ENCODE assay signal across 13 cellular contexts in the genomic region with DNA sequence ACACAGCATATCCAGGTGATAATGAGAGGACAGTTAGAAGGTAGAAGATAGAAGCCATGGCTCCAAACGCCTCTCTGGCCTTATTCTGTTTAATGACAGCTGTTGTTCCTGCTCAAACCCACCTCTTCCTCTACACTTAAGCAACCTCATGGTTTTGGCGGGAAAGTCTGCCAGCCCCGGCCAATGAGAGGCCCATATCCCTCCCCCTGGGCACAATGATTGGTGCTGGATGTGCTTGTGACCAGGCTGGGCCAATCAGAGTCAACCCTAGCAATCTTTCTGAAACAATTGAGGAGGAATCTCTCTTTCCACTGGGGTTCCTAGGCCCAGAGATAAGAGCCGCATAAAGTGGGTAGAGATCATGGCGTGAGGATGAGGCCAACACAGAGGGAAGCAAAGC. TPM values are rescaled to one million over a fixed set of nuclear protein-coding genes. Genes with fewer than 3 reads are reported as not detected.
A peak's percentile ranks its signal among the peaks of the same experiment; 100 is the strongest.
DNase-seq lines count a peak whose midpoint lies in the region; ATAC-seq, FAIRE-seq and TF ChIP-seq lines count a peak whose summit lies in the region.
"Had no signal": no experiment of that assay in that cellular context is flagged by ENCODE, and none has a peak within 500 bp of the region (broad histone marks: within the 10 kb centered on the region; RNA-seq: fewer than 3 reads in every experiment).

No MANE protein-coding gene starts in this region.

- H4K20me1 ChIP-seq in MM.1S (ENCODE audit: insufficient read depth, low read length): no peaks in the 10 kb centered on the region
- no peaks in the 10 kb centered on the region for H4K20me1 ChIP-seq in GM12878 (ENCODE audit: control insufficient read depth, insufficient read depth)
- H4K20me1 ChIP-seq in smooth muscle cell (ENCODE audit: low read depth): no peaks in the 10 kb centered on the region

- no peak for TF ChIP-seq EP300 in GM12878 (IDR thresholded peaks at IDR 0.05; ENCODE audit: borderline replicate concordance in 1 of 2, control insufficient read depth in 1 of 2, low read depth in 2 of 2, low read length in 2 of 2)

- no peaks in the 10 kb centered on the region for H3F3A ChIP-seq in MM.1S (ENCODE audit: insufficient read depth, low read length)
- no peaks in the 10 kb centered on the region for H3F3A ChIP-seq in smooth muscle cell (ENCODE audit: low read depth)

- FAIRE-seq in GM12878 (lab: Jason Lieb, UNC): no peak
- FAIRE-seq: GM18507 had no signal

- H2AFZ ChIP-seq in MM.1S (ENCODE audit: low read length) (no peak overlapping the region), GM12878 (ENCODE audit: control insufficient read depth, low read depth, low read length) (no peak overlapping the region), smooth muscle cell (ENCODE audit: low read depth) (no peak overlapping the region)

- TF ChIP-seq POLR2A in GM12878 (IDR thresholded peaks at IDR 0.05; ENCODE audit: low read depth, low read length) (no peak), vagina (IDR thresholded peaks at IDR 0.05) (no peak)

- no peaks in the 10 kb centered on the region for H3K9me2 ChIP-seq in MM.1S (replicated peaks; ENCODE audit: insufficient read depth, low read length)

- H3K4me1 ChIP-seq in MM.1S (ENCODE audit: low read length) (no peaks in the 10 kb centered on the region), GM12878 (ENCODE audit: control insufficient read depth, insufficient read depth, low read length) (no peaks in the 10 kb centered on the region), vagina (no peaks in the 10 kb centered on the region), smooth muscle cell (ENCODE audit: low read depth) (no peaks in the 10 kb centered on the region)

- intact Hi-C loops in GM12878 (cut with micrococcal nuclease; ENCODE audit: unreplicated experiment): loop anchor here (5.0 to 10.0 kb wide), 2 partner anchors 71 to 169 kb away; no protein-coding TSS in a partner anchor
- intact Hi-C loops in vagina (cut with DNase I): no loop called here

- POLR2A ChIA-PET in GM12878 (lab: Charles Lee): no interaction called here

- H3K4me2 ChIP-seq in MM.1S (ENCODE audit: low read depth, low read length): no peak overlapping the region
- no peak overlapping the region for H3K4me2 ChIP-seq in GM12878 (ENCODE audit: control insufficient read depth, insufficient read depth)
- no peak overlapping the region for H3K4me2 ChIP-seq in smooth muscle cell

- BruUV-seq in GM12878 (replicated peaks; lab: Mats Ljungman, UMichigan): no TSS peak

- in situ Hi-C loops in GM12878 (cut with MboI): no loop called here

- no peaks in the 10 kb centered on the region for H3K9me3 ChIP-seq in MM.1S (replicated peaks; ENCODE audit: insufficient read depth, low read length)
- no peaks in the 10 kb centered on the region; the same call in 2 of the 3 replicates for H3K9me3 ChIP-seq in GM12878 (replicated peaks; ENCODE audit: control insufficient read depth, insufficient read depth, low read length)
- H3K9me3 ChIP-seq in vagina: no peaks in the 10 kb centered on the region
- H3K9me3 ChIP-seq in smooth muscle cell (replicated peaks; ENCODE audit: low read depth): no peaks in the 10 kb centered on the region
- H3K9me3 ChIP-seq: stomach had no signal

- RAD21 ChIA-PET in GM12878 (lab: Charles Lee; ENCODE audit: unreplicated experiment): no interaction called here

- no peak overlapping the region for H3K4me3 ChIP-seq in MM.1S (ENCODE audit: low read length)
- no peak overlapping the region for H3K4me3 ChIP-seq in GM12878
- no peak overlapping the region for H3K4me3 ChIP-seq in vagina
- no peak overlapping the region for H3K4me3 ChIP-seq in smooth muscle cell

- no peaks in the 10 kb centered on the region for H3K36me3 ChIP-seq in MM.1S (replicated peaks; ENCODE audit: insufficient read depth, low read length)
- H3K36me3 ChIP-seq in GM12878 (ENCODE audit: control insufficient read depth in 2 of 2, insufficient read depth in 2 of 2, low read length in 1 of 2): no peaks in the 10 kb centered on the region
- no peaks in the 10 kb centered on the region for H3K36me3 ChIP-seq in vagina
- H3K36me3 ChIP-seq in smooth muscle cell (ENCODE audit: low read depth): no peaks in the 10 kb centered on the region
- H3K36me3 ChIP-seq: stomach had no signal

- peak; percentile 24; the same call in 1 of the 3 replicates for ATAC-seq in GM12878
- ATAC-seq in GM18868 (IDR thresholded peaks at IDR 0.05; ENCODE audit: unreplicated experiment): no peak
- ATAC-seq: T-helper 17 cell had no signal

- DNase-seq in stimulated activated CD4-positive, alpha-beta T cell treated with anti-CD3 and anti-CD28 coated beads, Interleukin-1b, Interleukin-23, amount 100 ng/mL, for 48 hours: peak; percentile 27
- no peak for DNase-seq in stimulated activated CD4-positive, alpha-beta T cell treated with anti-CD3 and anti-CD28 coated beads, Interleukin-12 subunit alpha, Interleukin-12 subunit beta, amount 100 ng/mL, for 4 hours
- DNase-seq in MM.1S (peak; percentile 20), GM12878 (ENCODE audit: low read depth, low spot score) (no peak), vagina (ENCODE audit: extremely low spot score in 2 of 2) (no peak), smooth muscle cell (lab: John Stamatoyannopoulos, UW; ENCODE audit: unreplicated experiment) (no peak), NCI-H510A (lab: John Stamatoyannopoulos, UW) (no peak)
- DNase-seq: left ventricle myocardium superior, NCI-H526 treated with DMSO at 0.1 percent for 48 hours, stomach, T-helper 17 cell had no signal

- SMC1A ChIA-PET in GM12878 (lab: Charles Lee; ENCODE audit: uncharacterized antibody, unreplicated experiment): interaction anchor here (1.1 to 1.5 kb wide), 2 partner anchors 29 to 173 kb away, joined by 3 to 6 read pairs; a partner anchor contains a TSS

- no peak for TF ChIP-seq CTCF in MM.1S (IDR thresholded peaks at IDR 0.05; ENCODE audit: low read length)
- no peak for TF ChIP-seq CTCF in GM12878 (IDR thresholded peaks at IDR 0.05 in 2 of 3, conservative IDR thresholded peaks at IDR 0.05 in 1 of 3; ENCODE audit: control insufficient read depth in 2 of 3, extremely low read depth in 1 of 3, insufficient read depth in 1 of 3, low read depth in 3 of 3, low read length in 3 of 3)
- TF ChIP-seq CTCF in vagina (IDR thresholded peaks at IDR 0.05): no peak
- TF ChIP-seq CTCF in smooth muscle cell (IDR thresholded peaks at IDR 0.05; ENCODE audit: borderline replicate concordance, insufficient read depth, poor library complexity, severe bottlenecking): no peak

- no peaks in the 10 kb centered on the region for H3K79me2 ChIP-seq in MM.1S (ENCODE audit: low read length)
- no peaks in the 10 kb centered on the region for H3K79me2 ChIP-seq in GM12878 (ENCODE audit: control insufficient read depth, insufficient read depth, low read length)
- no peaks in the 10 kb centered on the region for H3K79me2 ChIP-seq in smooth muscle cell (ENCODE audit: low read depth)

- no peak for TF ChIP-seq RAD21 in GM12878 (IDR thresholded peaks at IDR 0.05; ENCODE audit: insufficient read depth, low read depth, low read length)

- H3K27me3 ChIP-seq in MM.1S (replicated peaks; ENCODE audit: insufficient read depth, low read length): peaks cover 75% of the 10 kb centered on the region
- H3K27me3 ChIP-seq in GM12878 (replicated peaks in 1 of 2; ENCODE audit: control insufficient read depth in 2 of 2, insufficient read depth in 2 of 2, low read length in 1 of 2): peaks cover 2% of the 10 kb centered on the region in 2 experiments; a peak in 1 of 4 replicates
- H3K27me3 ChIP-seq in vagina: no peaks in the 10 kb centered on the region
- peaks cover 32% of the 10 kb centered on the region for H3K27me3 ChIP-seq in smooth muscle cell (ENCODE audit: low read depth)

- 49% methylated on average over 5 of the region's 5 CpGs for WGBS in GM12878 (ENCODE audit: insufficient coverage, insufficient replicate concordance, low lambda C conversion rate, missing lambda C conversion rate)
- 77% methylated on average over 5 of the region's 5 CpGs for WGBS in smooth muscle cell (ENCODE audit: low lambda C conversion rate)

- CTCF ChIA-PET in GM12878 (lab: Yijun Ruan, JAX): interaction anchor here (0.6 to 2.6 kb wide), 7 partner anchors 8 to 112 kb away, joined by 3 to 10 read pairs (median 5); a partner anchor contains a TSS

- H3K27ac ChIP-seq in MM.1S (ENCODE audit: low read length): no peak overlapping the region
- no peak overlapping the region for H3K27ac ChIP-seq in GM12878 (ENCODE audit: control insufficient read depth, insufficient read depth)
- no peak overlapping the region for H3K27ac ChIP-seq in vagina
- H3K27ac ChIP-seq in smooth muscle cell (ENCODE audit: low read depth): no peak overlapping the region
- H3K27ac ChIP-seq: stomach had no signal

- H3K9ac ChIP-seq in MM.1S (ENCODE audit: low read length) (no peak overlapping the region), GM12878 (ENCODE audit: control insufficient read depth, insufficient read depth, low read length) (no peak overlapping the region), smooth muscle cell (ENCODE audit: low read depth) (no peak overlapping the region)

RNA-seq across cellular contexts. Expression of a gene that starts 4.8 kb away (rescaled TPM):
- not detected in 2 replicates for total RNA-seq in GM12878 (2013; cell fraction: nucleolus; rRNA removed)
- total RNA-seq in GM12878 (2014; rRNA removed) (not detected in 2 replicates), GM12878 (2014; rRNA removed; fragmentation: Illumina TruSeq; extraction: Trizol) (not detected in 2 replicates), GM12878 (2021) (not detected in 2 replicates), vagina (not detected), smooth muscle cell (not detected in 2 replicates)
- not detected for polyA plus RNA-seq in GM12878 (2011; ENCODE audit: low read depth)
- polyA plus RNA-seq in GM12878 (2011; rRNA removed) (0.11 and 0.29 TPM in 2 replicates), GM12878 (2014; fragmentation: Illumina TruSeq; extraction: Trizol) (0.04 TPM in 1 of 2 replicates, not detected in the other), GM12878 (2014; fragmentation: Nextera tagmentation; extraction: Ambion mirVana) (not detected), GM12878 (2014; rRNA removed) (not detected in 2 replicates), GM12878 (2016; fragmentation: Nextera tagmentation; extraction: Ambion mirVana) (under 1 TPM in 1 of 2 experiments, not detected in 1; 0.05 TPM), smooth muscle cell (not detected in 2 replicates)
- polyA plus RNA-seq in GM12878 (2011; cell fraction: cytosol; rRNA removed): 0.07 and 0.13 TPM in 2 replicates
- 0.15 and 0.18 TPM in 2 replicates for polyA plus RNA-seq in GM12878 (2011; cell fraction: nucleus; rRNA removed)
- polyA plus RNA-seq in GM12878 (2012): not detected in 2 replicates
- polyA minus RNA-seq in GM12878 (2011; rRNA and poly(A)+ RNA removed): not detected in 2 replicates
- polyA minus RNA-seq in GM12878 (2011; cell fraction: cytosol; rRNA and poly(A)+ RNA removed): not detected in 2 replicates
- polyA minus RNA-seq in GM12878 (2011; cell fraction: nucleus; rRNA and poly(A)+ RNA removed): not detected in 2 replicates
- polyA plus RNA-seq: stomach had no signal

RNA-seq across cellular contexts. Expression of a gene that starts 29.3 kb away (rescaled TPM):
- total RNA-seq in GM12878 (2013; cell fraction: nucleolus; rRNA removed): 207 and 208 TPM in 2 replicates
- total RNA-seq in GM12878 (2014; rRNA removed) (15.6 and 16.0 TPM in 2 replicates), GM12878 (2014; rRNA removed; fragmentation: Illumina TruSeq; extraction: Trizol) (14.3 and 15.8 TPM in 2 replicates), GM12878 (2021) (24.1 and 25.4 TPM in 2 replicates), vagina (56.2 TPM), smooth muscle cell (39.2 and 48.9 TPM in 2 replicates)
- polyA plus RNA-seq in GM12878 (2011; ENCODE audit: low read depth): 14.7 TPM
- polyA plus RNA-seq in GM12878 (2011; rRNA removed) (37.6 and 48.0 TPM in 2 replicates), GM12878 (2014; fragmentation: Illumina TruSeq; extraction: Trizol) (21.2 and 26.3 TPM in 2 replicates), GM12878 (2014; fragmentation: Nextera tagmentation; extraction: Ambion mirVana) (1 to 10 TPM; 4.0 to 4.6 TPM), GM12878 (2014; rRNA removed) (13.2 and 14.3 TPM in 2 replicates), GM12878 (2016; fragmentation: Nextera tagmentation; extraction: Ambion mirVana) (10 to 100 TPM; 14.0 to 16.6 TPM), smooth muscle cell (17.4 and 21.5 TPM in 2 replicates)
- 25.4 and 29.5 TPM in 2 replicates for polyA plus RNA-seq in GM12878 (2011; cell fraction: cytosol; rRNA removed)
- polyA plus RNA-seq in GM12878 (2011; cell fraction: nucleus; rRNA removed): 171 and 223 TPM in 2 replicates
- polyA plus RNA-seq in GM12878 (2012): 18.5 and 19.0 TPM in 2 replicates
- polyA minus RNA-seq in GM12878 (2011; rRNA and poly(A)+ RNA removed): 106 and 121 TPM in 2 replicates
- polyA minus RNA-seq in GM12878 (2011; cell fraction: cytosol; rRNA and poly(A)+ RNA removed): 15.8 and 16.6 TPM in 2 replicates
- polyA minus RNA-seq in GM12878 (2011; cell fraction: nucleus; rRNA and poly(A)+ RNA removed): 99.3 and 128 TPM in 2 replicates

RNA-seq across cellular contexts. Expression of a gene that starts 57.1 kb away (rescaled TPM):
- total RNA-seq in GM12878 (2013; cell fraction: nucleolus; rRNA removed): 78.9 and 80.6 TPM in 2 replicates
- total RNA-seq in GM12878 (2014; rRNA removed) (72.8 and 73.3 TPM in 2 replicates), GM12878 (2014; rRNA removed; fragmentation: Illumina TruSeq; extraction: Trizol) (46.5 and 49.3 TPM in 2 replicates), GM12878 (2021) (59.3 and 68.2 TPM in 2 replicates), vagina (53.8 TPM), smooth muscle cell (34.5 and 44.2 TPM in 2 replicates)
- 21.7 TPM for polyA plus RNA-seq in GM12878 (2011; ENCODE audit: low read depth)
- polyA plus RNA-seq in GM12878 (2011; rRNA removed) (49.9 and 78.8 TPM in 2 replicates), GM12878 (2014; fragmentation: Illumina TruSeq; extraction: Trizol) (33.8 and 52.0 TPM in 2 replicates), GM12878 (2014; fragmentation: Nextera tagmentation; extraction: Ambion mirVana) (1 to 10 TPM; 2.2 to 6.9 TPM), GM12878 (2014; rRNA removed) (69.2 and 69.4 TPM in 2 replicates), GM12878 (2016; fragmentation: Nextera tagmentation; extraction: Ambion mirVana) (10 to 100 TPM; 75.6 to 81.1 TPM), smooth muscle cell (59.0 and 66.0 TPM in 2 replicates)
- polyA plus RNA-seq in GM12878 (2011; cell fraction: cytosol; rRNA removed): 80.4 and 105 TPM in 2 replicates
- 309 and 349 TPM in 2 replicates for polyA plus RNA-seq in GM12878 (2011; cell fraction: nucleus; rRNA removed)
- 46.1 and 46.3 TPM in 2 replicates for polyA plus RNA-seq in GM12878 (2012)
- 53.6 and 101 TPM in 2 replicates for polyA minus RNA-seq in GM12878 (2011; rRNA and poly(A)+ RNA removed)
- 26.2 and 33.7 TPM in 2 replicates for polyA minus RNA-seq in GM12878 (2011; cell fraction: cytosol; rRNA and poly(A)+ RNA removed)
- polyA minus RNA-seq in GM12878 (2011; cell fraction: nucleus; rRNA and poly(A)+ RNA removed): 70.5 and 70.7 TPM in 2 replicates

Comparison
In these comparisons a context has a peak if more than half of its experiments do, and no peak if none do; other contexts are left out.
1. DNase-seq: peak in stimulated activated CD4-positive, alpha-beta T cell treated with anti-CD3 and anti-CD28 coated beads, Interleukin-1b, Interleukin-23, amount 100 ng/mL, for 48 hours (single experiment) and MM.1S (single experiment); none in stimulated activated CD4-positive, alpha-beta T cell treated with anti-CD3 and anti-CD28 coated beads, Interleukin-12 subunit alpha, Interleukin-12 subunit beta, amount 100 ng/mL, for 4 hours (single experiment), GM12878 (single experiment), vagina (0 of 2), smooth muscle cell (single experiment) and NCI-H510A (single experiment).